In the genomic region with DNA sequence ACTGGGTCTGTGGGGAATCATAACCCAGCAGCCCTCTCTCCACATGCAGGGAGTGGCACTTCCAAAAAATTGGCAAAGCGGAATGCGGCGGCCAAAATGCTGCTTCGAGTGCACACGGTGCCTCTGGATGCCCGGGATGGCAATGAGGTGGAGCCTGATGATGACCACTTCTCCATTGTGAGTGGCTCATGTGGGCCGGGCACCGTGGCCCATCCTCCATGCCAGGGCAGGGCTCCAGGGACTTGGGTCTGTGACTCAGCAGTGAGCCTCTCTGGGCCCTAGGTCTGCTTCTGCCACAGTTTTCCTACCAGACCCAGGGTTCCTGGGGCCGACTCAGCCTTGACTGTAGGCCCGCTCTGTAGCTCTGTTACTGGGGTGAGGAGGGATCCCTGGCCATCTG, we compare ENCODE assay signal across 16 cellular contexts. TPM values are rescaled to one million over a fixed set of nuclear protein-coding genes. Genes with fewer than 3 reads are reported as not detected.
DNase-seq lines count a peak whose midpoint lies in the region; TF ChIP-seq lines count a peak whose summit lies in the region.
"Had no signal": no experiment of that assay in that cellular context is flagged by ENCODE, and none has a peak within 500 bp of the region (broad histone marks: within the 10 kb centered on the region; RNA-seq: fewer than 3 reads in every experiment).

No MANE protein-coding gene starts in this region.

- POLR2A ChIA-PET in MCF 10A (lab: Yijun Ruan, JAX): interaction anchor here (0.8 to 1.2 kb wide), 2 partner anchors 19 to 22 kb away, joined by 3 read pairs; no protein-coding TSS in a partner anchor

- no peak overlapping the region for H2AFZ ChIP-seq in mammary epithelial cell (ENCODE audit: low read depth, low read length)
- H2AFZ ChIP-seq: parathyroid adenoma had no signal

- no peak for TF ChIP-seq CTCF in MCF 10A (IDR thresholded peaks at IDR 0.05; ENCODE audit: unreplicated experiment)
- no peak for TF ChIP-seq CTCF in mammary epithelial cell (conservative IDR thresholded peaks at IDR 0.05 in 1 of 2, IDR thresholded peaks at IDR 0.05 in 1 of 2; ENCODE audit: extremely low read depth in 1 of 2, insufficient read depth in 1 of 2, low read depth in 1 of 2, low read length in 2 of 2)
- no peak for TF ChIP-seq CTCF in vagina (IDR thresholded peaks at IDR 0.05)

- in situ Hi-C loops in mammary epithelial cell (cut with MboI; ENCODE audit: low sequenced_read_pairs in 2 of 2): no loop called here

- dilution Hi-C loops in mammary epithelial cell (cut with HindIII; ENCODE audit: low sequenced_read_pairs): no loop called here

- TF ChIP-seq POLR2A in vagina (IDR thresholded peaks at IDR 0.05): no peak

- DNase-seq in MCF 10A (ENCODE audit: unreplicated experiment) (peak; percentile 38), mammary epithelial cell (no peak), adipocyte (ENCODE audit: low read depth) (peak; percentile 40), islet precursor cell (peak; percentile 52), vagina (ENCODE audit: extremely low spot score in 2 of 2) (no peak), NCI-H187 (lab: John Stamatoyannopoulos, UW) (no peak), T-helper 2 cell (no peak), DMS153 treated with DMSO at 0.1 percent for 48 hours (lab: John Stamatoyannopoulos, UW; ENCODE audit: unreplicated experiment) (no peak)
- DNase-seq: activated CD4-positive, alpha-beta T cell treated with anti-CD3 and anti-CD28 coated beads for 1 hour; activated naive CD8-positive, alpha-beta T cell treated with anti-CD3 and anti-CD28 coated beads for 36 hours; kidney glomerular epithelial cell; NCI-H510A treated with DMSO at 0.1 percent for 48 hours had no signal

- no peaks in the 10 kb centered on the region for H4K20me1 ChIP-seq in mammary epithelial cell (ENCODE audit: insufficient read depth, low read length)

- H3K4me1 ChIP-seq in mammary epithelial cell (ENCODE audit: insufficient read depth, low read length) (peaks cover 16% of the 10 kb centered on the region), adipocyte (ENCODE audit: control insufficient read depth, insufficient read depth, low read length) (peaks cover 49% of the 10 kb centered on the region), vagina (peaks cover 48% of the 10 kb centered on the region)

- H3K27me3 ChIP-seq in mammary epithelial cell (ENCODE audit: insufficient read depth, low read length) (no peaks in the 10 kb centered on the region), adipocyte (replicated peaks; ENCODE audit: control insufficient read depth, insufficient read depth, low read length) (no peaks in the 10 kb centered on the region), vagina (no peaks in the 10 kb centered on the region)

- WGBS in mammary epithelial cell (ENCODE audit: low coverage, missing lambda C conversion rate): 95% methylated on average over 9 of the region's 10 CpGs

- intact Hi-C loops in MCF 10A (cut with micrococcal nuclease): loop anchor here (2.0 kb wide), 1 partner anchor 60 kb away; no protein-coding TSS in a partner anchor
- intact Hi-C loops in mammary epithelial cell (cut with micrococcal nuclease): no loop called here
- intact Hi-C loops in vagina (cut with DNase I): no loop called here

- peaks cover 13% of the 10 kb centered on the region for H3K4me1 Mint-ChIP-seq in MCF 10A (ENCODE audit: insufficient read depth, unreplicated experiment)

- CTCF ChIA-PET in MCF 10A (lab: Yijun Ruan, JAX): interaction anchor here (0.6 to 0.8 kb wide), 2 partner anchors 10 to 81 kb away, joined by 3 read pairs; no protein-coding TSS in a partner anchor
- CTCF ChIA-PET in mammary epithelial cell (lab: Charles Lee; ENCODE audit: low non-redundant PET): no interaction called here

- no peak overlapping the region for H3K27ac ChIP-seq in mammary epithelial cell (ENCODE audit: insufficient read depth, low read depth, low read length)
- peak overlapping the region; percentile 34 for H3K27ac ChIP-seq in vagina
- H3K27ac ChIP-seq: parathyroid adenoma had no signal

- H3K9ac ChIP-seq in mammary epithelial cell (ENCODE audit: insufficient read depth, low read length): no peak overlapping the region
- peak overlapping the region; percentile 78 for H3K9ac ChIP-seq in adipocyte (ENCODE audit: low read length)
- H3K9ac ChIP-seq: parathyroid adenoma had no signal

- H3K9me3 ChIP-seq in mammary epithelial cell (replicated peaks; ENCODE audit: insufficient read depth, low read length) (no peaks in the 10 kb centered on the region), adipocyte (ENCODE audit: control insufficient read depth, low read length) (no peaks in the 10 kb centered on the region), vagina (no peaks in the 10 kb centered on the region)

- H3K9me3 Mint-ChIP-seq in MCF 10A (ENCODE audit: unreplicated experiment): no peaks in the 10 kb centered on the region
- H3K9me3 Mint-ChIP-seq: activated naive CD8-positive, alpha-beta T cell treated with anti-CD3 and anti-CD28 coated beads for 36 hours had no signal

- H3K36me3 ChIP-seq in mammary epithelial cell (ENCODE audit: insufficient read depth, low read length) (peaks cover 3% of the 10 kb centered on the region), adipocyte (ENCODE audit: control insufficient read depth, insufficient read depth, low read length, severe bottlenecking) (peaks cover 27% of the 10 kb centered on the region), vagina (peaks cover 0 to 16% of the 10 kb centered on the region in 2 donors)

- no peak overlapping the region for H3K4me3 ChIP-seq in mammary epithelial cell (replicated peaks in 1 of 3; ENCODE audit: insufficient read depth in 1 of 3, low read depth in 2 of 3, low read length in 3 of 3)
- no peak overlapping the region for H3K4me3 ChIP-seq in adipocyte (ENCODE audit: low read length)
- H3K4me3 ChIP-seq in vagina: no peak overlapping the region

- peaks cover 20% of the 10 kb centered on the region for H3K79me2 ChIP-seq in mammary epithelial cell (ENCODE audit: insufficient read depth, low read length)

- H3K4me3 Mint-ChIP-seq in MCF 10A (ENCODE audit: unreplicated experiment): no peak overlapping the region
- H3K4me3 Mint-ChIP-seq: B cell had no signal

- no peak overlapping the region for H3K4me2 ChIP-seq in mammary epithelial cell (ENCODE audit: insufficient read depth, low read depth, low read length)

- no peaks in the 10 kb centered on the region for H3K27me3 Mint-ChIP-seq in MCF 10A (ENCODE audit: insufficient read depth, unreplicated experiment)
- H3K27me3 Mint-ChIP-seq: activated naive CD8-positive, alpha-beta T cell treated with anti-CD3 and anti-CD28 coated beads for 36 hours; B cell had no signal

- no peak overlapping the region for H3K27ac Mint-ChIP-seq in MCF 10A (ENCODE audit: low read depth, unreplicated experiment)
- H3K27ac Mint-ChIP-seq: activated naive CD8-positive, alpha-beta T cell treated with anti-CD3 and anti-CD28 coated beads for 36 hours; B cell had no signal

- peaks cover 52% of the 10 kb centered on the region for H3K36me3 Mint-ChIP-seq in MCF 10A (ENCODE audit: insufficient read depth, unreplicated experiment)

- no TSS peak for BruUV-seq in MCF 10A (replicated peaks; lab: Mats Ljungman, UMichigan)
- BruUV-seq in mammary epithelial cell (replicated peaks; lab: Mats Ljungman, UMichigan): no TSS peak

RNA-seq across cellular contexts. Expression of a gene that starts 2.2 kb away (rescaled TPM):
- total RNA-seq in MCF 10A (2022): not detected in 2 replicates
- not detected for total RNA-seq in mammary epithelial cell
- not detected for polyA plus RNA-seq in mammary epithelial cell
- polyA minus RNA-seq in mammary epithelial cell: not detected
- not detected for total RNA-seq in vagina
- total RNA-seq: activated naive CD8-positive, alpha-beta T cell treated with anti-CD3 and anti-CD28 coated beads for 36 hours; B cell; endothelial cell of umbilical vein; SK-MEL-5 had no signal
- polyA plus RNA-seq: endothelial cell of umbilical vein had no signal

RNA-seq across cellular contexts. Expression of a gene that starts 4.0 kb away (rescaled TPM):
- total RNA-seq in MCF 10A (2022) (26.4 and 27.8 TPM in 2 replicates), mammary epithelial cell (10 to 100 TPM; 21.2 to 32.2 TPM), vagina (17.7 TPM)
- polyA plus RNA-seq in mammary epithelial cell: 36.3 TPM
- 16.7 TPM for polyA minus RNA-seq in mammary epithelial cell

RNA-seq across cellular contexts. Expression of a gene that starts 5.8 kb away (rescaled TPM):
- total RNA-seq in MCF 10A (2022) (4.6 and 5.9 TPM in 2 replicates), mammary epithelial cell (10 to 100 TPM; 10.3 to 19.0 TPM), vagina (21.9 TPM)
- 12.3 TPM for polyA plus RNA-seq in mammary epithelial cell
- 42.1 TPM for polyA minus RNA-seq in mammary epithelial cell

RNA-seq across cellular contexts. Expression of a gene that starts 53.2 kb away (rescaled TPM):
- total RNA-seq in MCF 10A (2022) (994 and 1,037 TPM in 2 replicates), mammary epithelial cell (100 to 1,000 TPM; 187 to 654 TPM), vagina (488 TPM)
- polyA plus RNA-seq in mammary epithelial cell: 202 TPM
- 842 TPM for polyA minus RNA-seq in mammary epithelial cell

Comparison
In these comparisons a context has a peak if more than half of its experiments do, and no peak if none do; other contexts are left out.
1. DNase-seq: peak in MCF 10A (single experiment), adipocyte (single experiment) and islet precursor cell (single experiment); none in mammary epithelial cell (single experiment), vagina (0 of 2), NCI-H187 (0 of 2), T-helper 2 cell (0 of 5) and DMS153 treated with DMSO at 0.1 percent for 48 hours (single experiment).